In the genomic region with DNA sequence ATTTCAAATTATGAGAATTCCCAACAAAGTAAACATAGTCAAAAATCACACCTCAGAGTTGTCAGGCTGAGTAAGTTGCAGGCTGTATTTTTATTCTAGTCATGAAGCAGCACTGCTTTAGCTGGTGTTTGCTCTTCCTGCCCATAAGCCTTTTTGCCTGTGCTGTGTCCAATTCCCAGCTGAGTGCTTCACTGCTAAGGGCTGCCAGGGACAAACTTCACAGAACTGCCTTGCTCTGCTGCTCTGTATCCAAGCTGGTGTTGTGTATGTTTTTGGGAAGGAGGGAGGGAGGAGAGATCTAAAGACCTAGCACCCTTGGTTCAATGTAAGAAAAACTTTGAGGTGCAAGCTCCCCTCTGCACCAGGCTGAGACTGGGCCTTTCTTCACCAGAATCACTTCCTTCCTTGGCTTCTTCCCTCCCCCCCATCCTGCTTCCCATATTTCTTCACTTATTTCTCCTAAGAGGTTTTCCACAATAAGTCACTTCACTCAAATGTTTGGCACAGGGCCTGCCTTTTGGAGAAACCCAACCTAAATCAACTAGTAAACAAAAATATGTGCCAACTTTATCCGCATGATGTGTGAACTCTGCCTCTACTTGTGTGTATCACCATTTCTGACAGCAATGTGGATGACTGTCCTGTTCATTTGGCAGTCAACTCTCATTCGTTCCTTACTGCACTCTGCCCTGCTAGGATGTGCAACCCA, we compare ENCODE assay signal across 8 cellular contexts.
A peak's percentile ranks its signal among the peaks of the same experiment; 100 is the strongest.
DNase-seq lines count a peak whose midpoint lies in the region; ATAC-seq, FAIRE-seq and TF ChIP-seq lines count a peak whose summit lies in the region.

No MANE protein-coding gene starts in this region.

- DNase-seq in Right ventricle myocardium inferior (ENCODE audit: missing footprints) (no peak), cardiac septum (ENCODE audit: low spot score) (no peak), astrocyte (ENCODE audit: low read depth) (peak; percentile 39), HepG2 (ENCODE audit: low spot score) (no peak), aorta (no peak), posterior vena cava (ENCODE audit: low spot score) (no peak)
- DNase-seq in stimulated activated CD4-positive, alpha-beta T cell treated with anti-CD3 and anti-CD28 coated beads, Interleukin-4, amount 100 ng/mL, for 1 hour = no peak

- H3K9ac ChIP-seq in astrocyte (ENCODE audit: low read length) (no peak overlapping the region), HepG2 (ENCODE audit: insufficient read depth, low read depth, low read length) (no peak overlapping the region)

- no peak for TF ChIP-seq POLR2A in HepG2 (IDR thresholded peaks at IDR 0.05; ENCODE audit: insufficient read depth in 1 of 2, low read depth in 2 of 2, low read length in 2 of 2)

- FAIRE-seq in astrocyte (lab: Jason Lieb, UNC) = peak; percentile 79
- no peak for FAIRE-seq in HepG2 (lab: Jason Lieb, UNC)

- no peaks in the 10 kb centered on the region for H3K27me3 ChIP-seq in astrocyte (ENCODE audit: insufficient read depth, low read length)
- no peaks in the 10 kb centered on the region for H3K27me3 ChIP-seq in HepG2 (ENCODE audit: control insufficient read depth in 1 of 2, insufficient read depth in 2 of 2, low read length in 2 of 2)
- H3K27me3 ChIP-seq in aorta (ENCODE audit: control insufficient read depth in 1 of 2, insufficient read depth in 2 of 2, low read length in 1 of 2) = no peaks in the 10 kb centered on the region

- H4K20me1 ChIP-seq in astrocyte (ENCODE audit: insufficient read depth, low read length) (no peaks in the 10 kb centered on the region), HepG2 (ENCODE audit: insufficient read depth, low read length) (no peaks in the 10 kb centered on the region)

- no peak overlapping the region for H3K4me2 ChIP-seq in astrocyte (ENCODE audit: low read length)
- no peak overlapping the region for H3K4me2 ChIP-seq in HepG2 (ENCODE audit: low read depth, low read length)

- H3K4me3 ChIP-seq in astrocyte (ENCODE audit: insufficient read depth, low read depth, low read length) (no peak overlapping the region), HepG2 (replicated peaks in 1 of 3; ENCODE audit: insufficient read depth in 1 of 3, low read depth in 2 of 3, low read length in 3 of 3) (no peak overlapping the region), aorta (ENCODE audit: low read length in 2 of 2) (no peak overlapping the region)

- TF ChIP-seq CTCF in astrocyte (IDR thresholded peaks at IDR 0.05; ENCODE audit: insufficient read depth, low read depth, low read length) = no peak
- TF ChIP-seq CTCF in HepG2 (CRISPR knock-in tag; IDR thresholded peaks at IDR 0.05) = no peak

- no peak for TF ChIP-seq RAD21 in HepG2 (CRISPR knock-in tag; IDR thresholded peaks at IDR 0.05)

- H3K4me1 Mint-ChIP-seq in astrocyte (ENCODE audit: low read depth, unreplicated experiment) = peaks cover 16% of the 10 kb centered on the region

- peaks cover 3% of the 10 kb centered on the region for H3K79me2 ChIP-seq in astrocyte (ENCODE audit: insufficient read depth, low read length)
- H3K79me2 ChIP-seq in HepG2 (ENCODE audit: insufficient read depth, low read length) = no peaks in the 10 kb centered on the region

- peaks cover 15% of the 10 kb centered on the region for H3K36me3 Mint-ChIP-seq in astrocyte (ENCODE audit: low read depth, unreplicated experiment)

- H3K27me3 Mint-ChIP-seq in astrocyte (ENCODE audit: low read depth, unreplicated experiment) = no peaks in the 10 kb centered on the region

- CTCF ChIA-PET in HepG2 (lab: Yijun Ruan, JAX; ENCODE audit: low intra/inter-chr PET ratio, low total read pairs) = no interaction called here

- TF ChIP-seq EP300 in HepG2 (IDR thresholded peaks at IDR 0.05; ENCODE audit: low read depth in 2 of 2, low read length in 2 of 2) (no peak), HepG2 (CRISPR knock-in tag; IDR thresholded peaks at IDR 0.05; ENCODE audit: borderline replicate concordance) (no peak)

- in situ Hi-C loops in HepG2 (cut with HindIII; ENCODE audit: extremely low pct_ligation_motif_present, low pct_unique_long_range_greater_than_20kb) = no loop called here

- H3K36me3 ChIP-seq in astrocyte (ENCODE audit: insufficient read depth, low read length) (peaks cover 36% of the 10 kb centered on the region), HepG2 (replicated peaks in 1 of 2; ENCODE audit: control insufficient read depth in 1 of 2, insufficient read depth in 2 of 2, low read length in 2 of 2) (peaks cover 10 to 50% of the 10 kb centered on the region in 2 experiments), aorta (ENCODE audit: control insufficient read depth in 1 of 2, insufficient read depth in 2 of 2, low read length in 1 of 2) (peaks cover 2 to 4% of the 10 kb centered on the region in 2 donors)

- H3K4me3 Mint-ChIP-seq in astrocyte (ENCODE audit: unreplicated experiment) = no peak overlapping the region

- no TSS peak for BruUV-seq in HepG2 (replicated peaks; lab: Mats Ljungman, UMichigan)

- H3K4me1 ChIP-seq in astrocyte (ENCODE audit: insufficient read depth, low read length) (peaks cover 5% of the 10 kb centered on the region), HepG2 (ENCODE audit: insufficient read depth, low read length) (no peaks in the 10 kb centered on the region), aorta (ENCODE audit: control insufficient read depth in 1 of 2, insufficient read depth in 2 of 2, low read length in 2 of 2) (peaks cover 0 to 5% of the 10 kb centered on the region in 2 donors)

- H3K27ac Mint-ChIP-seq in astrocyte (ENCODE audit: unreplicated experiment) = no peak overlapping the region

- WGBS in HepG2 (ENCODE audit: low lambda C conversion rate) = 100% methylated on average over 2 of the region's 2 CpGs
- 33 to 55% methylated on average over 2 of the region's 2 CpGs for WGBS in aorta, 2 donors

- H3K9me3 Mint-ChIP-seq in astrocyte (ENCODE audit: unreplicated experiment) = no peaks in the 10 kb centered on the region

- H3K27ac ChIP-seq in astrocyte (ENCODE audit: low read depth, low read length) (no peak overlapping the region), HepG2 (ENCODE audit: extremely low read length, insufficient read depth, low read length) (no peak overlapping the region), aorta (ENCODE audit: low read depth in 1 of 2, low read length in 2 of 2) (peak overlapping the region; percentile 30 to 67)

- POLR2A ChIA-PET in HepG2 (lab: Yijun Ruan, JAX) = no interaction called here

- ATAC-seq in Right ventricle myocardium inferior (peak; percentile 93), HepG2 (peak; percentile 66), aorta (ENCODE audit: low FRiP score) (peak; percentile 73), HG02970 (IDR thresholded peaks at IDR 0.05; ENCODE audit: low FRiP score, unreplicated experiment) (no peak)

- H3K9me3 ChIP-seq in astrocyte (ENCODE audit: insufficient read depth, low read depth, low read length) = no peaks in the 10 kb centered on the region
- no peaks in the 10 kb centered on the region for H3K9me3 ChIP-seq in HepG2 (ENCODE audit: low read length)
- H3K9me3 ChIP-seq in aorta (ENCODE audit: control insufficient read depth, low read length) = no peaks in the 10 kb centered on the region

- intact Hi-C loops in Right ventricle myocardium inferior (cut with DNase I) = loop anchor here (10.0 kb wide), 2 partner anchors 734 to 1284 kb away; no protein-coding TSS in a partner anchor
- intact Hi-C loops in cardiac septum (cut with DNase I) = loop anchor here (5.0 to 10.0 kb wide), 3 partner anchors 89 to 1284 kb away; no protein-coding TSS in a partner anchor
- intact Hi-C loops in HepG2 (cut with micrococcal nuclease; ENCODE audit: unreplicated experiment) = no loop called here
- intact Hi-C loops in aorta (cut with DNase I) = loop anchor here in 1 of 2 donors (10.0 kb wide), 1 partner anchor 1004 kb away; no protein-coding TSS in a partner anchor
- intact Hi-C loops in posterior vena cava (cut with DNase I) = no loop called here

- no peak overlapping the region for H2AFZ ChIP-seq in astrocyte (ENCODE audit: low read depth, low read length)
- no peak overlapping the region for H2AFZ ChIP-seq in HepG2 (ENCODE audit: low read length)

TF ChIP-seq in HepG2, 621 proteins besides CTCF, POLR2A, EP300 and RAD21:
- TF ChIP-seq RBM22 (optimal IDR thresholded peaks at IDR 0.05; ENCODE audit: low read length) (peak; percentile 24), FLYWCH1 (CRISPR knock-in tag; IDR thresholded peaks at IDR 0.05) (no peak), ZNF788 (CRISPR knock-in tag; IDR thresholded peaks at IDR 0.05; ENCODE audit: borderline replicate concordance) (no peak), TBX2 (CRISPR knock-in tag; IDR thresholded peaks at IDR 0.05; ENCODE audit: borderline replicate concordance) (no peak)

Comparison
In these comparisons a context has a peak if more than half of its experiments do, and no peak if none do; other contexts are left out.
1. H3K27ac ChIP-seq: peak in aorta (2 of 2); none in astrocyte (single experiment) and HepG2 (single experiment).
2. intact Hi-C loops: an anchor here in Right ventricle myocardium inferior (10.0 kb wide) and cardiac septum (5.0 to 10.0 kb wide); none called in HepG2 and posterior vena cava.